Comparison of ENCODE assay signal across 27 cellular contexts in genomic region chr6:157707576-157707975, GRCh38.
"Had no signal": no experiment of that assay in that cellular context is flagged by ENCODE, and none has a peak within 500 bp of the region (broad histone marks: within the 10 kb centered on the region; RNA-seq: fewer than 3 reads in every experiment).

No MANE protein-coding gene starts in this region.

- FAIRE-seq: endometrium, frontal cortex, pancreas had no signal

- H3K27me3 ChIP-seq: dorsolateral prefrontal cortex, heart left ventricle, neural progenitor cell, pancreas, spleen, tibial artery, upper lobe of left lung, uterus had no signal

- ATAC-seq: esophagus mucosa; left lobe of liver; natural killer cell treated with Interleukin-12 subunit alpha and Interleukin-12 subunit beta and Interleukin-15 and Interleukin-18, amount 100 ng/mL, for 72 hours; pancreas; sciatic nerve; stimulated activated memory B cell treated with anti-CD40 and anti-IgM and Interleukin-4, amounts not matched to agents 10 μg/mL and 1 μg/mL and 100 μg/mL, for 72 hours had no signal

- H3K9ac ChIP-seq: neural progenitor cell had no signal

- H3K9me3 ChIP-seq: heart left ventricle, pancreas, prostate gland, spleen, tibial artery, upper lobe of left lung, uterus had no signal

- H3K36me3 ChIP-seq: heart left ventricle, neural progenitor cell, pancreas, prostate gland, spleen, tibial artery, upper lobe of left lung, uterus had no signal

- H2AFZ ChIP-seq: neural progenitor cell had no signal

- H3K27ac ChIP-seq: dorsolateral prefrontal cortex, neural progenitor cell, pancreas, prostate gland, spleen, tibial artery, upper lobe of left lung, uterus had no signal

- H3K4me1 ChIP-seq: pancreas, prostate gland, spleen, tibial artery, upper lobe of left lung, uterus had no signal

- DNase-seq: cortex of kidney; dorsolateral prefrontal cortex; effector memory CD4-positive, alpha-beta T cell; heart left ventricle; hippocampal formation; islet precursor cell; midbrain; nucleus accumbens; pancreas; retina; spleen; stimulated activated CD4-positive, alpha-beta T cell treated with anti-CD3 and anti-CD28 coated beads, Interleukin-15, amount 100 ng/mL, for 24 hours; stimulated activated CD4-positive, alpha-beta T cell treated with anti-CD3 and anti-CD28 coated beads, Interleukin-1b, Interleukin-23, amount 100 ng/mL, for 48 hours; stimulated activated CD4-positive, alpha-beta T cell treated with anti-CD3 and anti-CD28 coated beads, Interleukin-4, amount 100 ng/mL, for 24 hours; tibial artery; upper lobe of left lung; uterus had no signal

- H3K4me3 ChIP-seq: dorsolateral prefrontal cortex, heart left ventricle, lung, neural progenitor cell, pancreas, prostate gland, spleen, tibial artery, upper lobe of left lung, uterus had no signal

- H3K4me2 ChIP-seq: neural progenitor cell had no signal
